ENCODE assay signal across 28 cellular contexts in the genomic region with DNA sequence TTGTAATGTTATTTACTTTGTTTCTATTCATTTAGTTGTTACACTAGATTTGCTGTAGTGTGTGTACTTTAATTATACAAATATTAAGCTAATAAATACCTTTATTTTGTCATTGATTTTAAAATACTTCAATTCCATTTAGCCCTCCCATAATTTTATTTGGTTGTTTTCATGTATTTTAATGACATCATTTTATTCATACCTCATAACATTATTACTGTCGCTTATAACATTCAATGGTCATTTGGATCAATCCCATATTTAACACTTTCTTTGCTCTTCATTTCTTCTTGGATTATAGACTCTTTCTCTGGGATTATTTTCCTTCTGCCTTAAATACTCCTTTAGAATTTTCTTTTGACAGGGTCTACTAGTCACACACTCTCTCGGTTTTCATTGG.
"Had no signal": no experiment of that assay in that cellular context is flagged by ENCODE, and none has a peak within 500 bp of the region (broad histone marks: within the 10 kb centered on the region; RNA-seq: fewer than 3 reads in every experiment).

No MANE protein-coding gene starts in this region.

- H3K4me1 Mint-ChIP-seq: stimulated activated effector memory CD8-positive, alpha-beta T cell treated with anti-CD3 and anti-CD28 coated beads, Interleukin-12 subunit alpha, Interleukin-12 subunit beta, amount 100 ng/mL, for 72 hours; stimulated activated naive B cell treated with anti-CD40 and anti-IgM and Interleukin-4, amounts not matched to agents 10 μg/mL and 1 μg/mL and 100 μg/mL, for 72 hours; stimulated activated naive CD8-positive, alpha-beta T cell treated with anti-CD3 and anti-CD28 coated beads, Interleukin-15, amount 100 ng/mL, for 72 hours had no signal

- H3K27ac ChIP-seq: stomach, suprapubic skin, testis, thoracic aorta, thyroid gland, tibial artery, tibial nerve, transverse colon, upper lobe of left lung, upper lobe of right lung, uterus, vagina had no signal

- ATAC-seq: stimulated activated effector memory CD8-positive, alpha-beta T cell treated with anti-CD3 and anti-CD28 coated beads, Interleukin-12 subunit alpha, Interleukin-12 subunit beta, amount 100 ng/mL, for 72 hours; stimulated activated naive B cell treated with anti-CD40 and anti-IgM and Interleukin-4, amounts not matched to agents 10 μg/mL and 1 μg/mL and 100 μg/mL, for 72 hours; stimulated activated naive CD8-positive, alpha-beta T cell treated with anti-CD3 and anti-CD28 coated beads, Interleukin-15, amount 100 ng/mL, for 72 hours; stimulated activated naive CD8-positive, alpha-beta T cell treated with anti-CD3 and anti-CD28 coated beads, Interleukin-15, Interleukin-2, amounts not matched to agents 100 U/mL and 50 U/mL, for 24 hours; upper lobe of right lung had no signal

- H3K4me1 ChIP-seq: stomach, suprapubic skin, testis, thyroid gland, tibial artery, tibial nerve, transverse colon, upper lobe of left lung, upper lobe of right lung, uterus, vagina had no signal

- H3K4me3 Mint-ChIP-seq: stimulated activated effector memory CD8-positive, alpha-beta T cell treated with anti-CD3 and anti-CD28 coated beads, Interleukin-12 subunit alpha, Interleukin-12 subunit beta, amount 100 ng/mL, for 72 hours; stimulated activated naive B cell treated with anti-CD40 and anti-IgM and Interleukin-4, amounts not matched to agents 10 μg/mL and 1 μg/mL and 100 μg/mL, for 72 hours; stimulated activated naive CD8-positive, alpha-beta T cell treated with anti-CD3 and anti-CD28 coated beads, Interleukin-15, amount 100 ng/mL, for 72 hours; stimulated activated naive CD8-positive, alpha-beta T cell treated with anti-CD3 and anti-CD28 coated beads, Interleukin-15, Interleukin-2, amounts not matched to agents 100 ng/mL and 50 ng/mL, for 24 hours; type B pancreatic cell had no signal

- H3K27ac Mint-ChIP-seq: stimulated activated effector memory CD8-positive, alpha-beta T cell treated with anti-CD3 and anti-CD28 coated beads, Interleukin-12 subunit alpha, Interleukin-12 subunit beta, amount 100 ng/mL, for 72 hours; stimulated activated naive B cell treated with anti-CD40 and anti-IgM and Interleukin-4, amounts not matched to agents 10 μg/mL and 1 μg/mL and 100 μg/mL, for 72 hours; stimulated activated naive CD8-positive, alpha-beta T cell treated with anti-CD3 and anti-CD28 coated beads, Interleukin-15, amount 100 ng/mL, for 72 hours; stimulated activated naive CD8-positive, alpha-beta T cell treated with anti-CD3 and anti-CD28 coated beads, Interleukin-15, Interleukin-2, amounts not matched to agents 100 ng/mL and 50 ng/mL, for 24 hours; type B pancreatic cell had no signal

- H3K27me3 ChIP-seq: testis, thyroid gland, tibial artery, tibial nerve, upper lobe of left lung, upper lobe of right lung, vagina had no signal

- FAIRE-seq: urothelium cell line had no signal

- DNase-seq: stimulated activated CD4-positive, alpha-beta T cell treated with anti-CD3 and anti-CD28 coated beads, Interleukin-2, amount 100 ng/mL, for 48 hours; stimulated activated CD4-positive, alpha-beta T cell treated with anti-CD3 and anti-CD28 coated beads, Interleukin-4, amount 100 ng/mL, for 1 hour; stimulated activated CD4-positive, alpha-beta T cell treated with anti-CD3 and anti-CD28 coated beads, Interleukin-4, amount 100 ng/mL, for 24 hours; stimulated activated CD4-positive, alpha-beta T cell treated with anti-CD3 and anti-CD28 coated beads, Interleukin-4, amount 100 ng/mL, for 4 hours; stimulated activated CD8-positive, alpha-beta memory T cell treated with anti-CD3 and anti-CD28 coated beads, Interleukin-4, amount 100 ng/mL, for 48 hours; stimulated activated naive B cell treated with anti-CD40 and anti-IgM and Interleukin-4, amounts not matched to agents 10 μg/mL and 1 μg/mL and 100 μg/mL, for 72 hours; stimulated activated naive CD4-positive, alpha-beta T cell; stimulated activated naive CD4-positive, alpha-beta T cell treated with Interleukin-2 at 50 U/mL for 16 hours; stimulated activated naive CD8-positive, alpha-beta T cell treated with anti-CD3 and anti-CD28 coated beads, Interleukin-15, amount 100 ng/mL, for 72 hours; stimulated activated naive CD8-positive, alpha-beta T cell treated with anti-CD3 and anti-CD28 coated beads, Interleukin-15, Interleukin-2, amounts not matched to agents 100 U/mL and 50 U/mL, for 24 hours; stomach; substantia nigra; testis; thyroid gland; tibial artery; transverse colon; trophoblast cell; upper lobe of left lung; upper lobe of right lung; uterus had no signal

- H3K36me3 Mint-ChIP-seq: stimulated activated effector memory CD8-positive, alpha-beta T cell treated with anti-CD3 and anti-CD28 coated beads, Interleukin-12 subunit alpha, Interleukin-12 subunit beta, amount 100 ng/mL, for 72 hours; stimulated activated naive B cell treated with anti-CD40 and anti-IgM and Interleukin-4, amounts not matched to agents 10 μg/mL and 1 μg/mL and 100 μg/mL, for 72 hours; type B pancreatic cell had no signal

- H3K4me3 ChIP-seq: stomach, suprapubic skin, testis, thoracic aorta, thyroid gland, tibial artery, tibial nerve, transverse colon, upper lobe of left lung, upper lobe of right lung, uterus, vagina had no signal

- H3K36me3 ChIP-seq: stomach, suprapubic skin, thoracic aorta, thyroid gland, tibial artery, tibial nerve, transverse colon, upper lobe of left lung, upper lobe of right lung, uterus, vagina had no signal

- H3K9me3 ChIP-seq: stomach, suprapubic skin, testis, thoracic aorta, thyroid gland, tibial artery, tibial nerve, transverse colon, upper lobe of left lung, upper lobe of right lung, uterus, vagina had no signal

- H3K9me3 Mint-ChIP-seq: type B pancreatic cell had no signal
